16 cellular contexts compared by ENCODE assay signal in the genomic region with DNA sequence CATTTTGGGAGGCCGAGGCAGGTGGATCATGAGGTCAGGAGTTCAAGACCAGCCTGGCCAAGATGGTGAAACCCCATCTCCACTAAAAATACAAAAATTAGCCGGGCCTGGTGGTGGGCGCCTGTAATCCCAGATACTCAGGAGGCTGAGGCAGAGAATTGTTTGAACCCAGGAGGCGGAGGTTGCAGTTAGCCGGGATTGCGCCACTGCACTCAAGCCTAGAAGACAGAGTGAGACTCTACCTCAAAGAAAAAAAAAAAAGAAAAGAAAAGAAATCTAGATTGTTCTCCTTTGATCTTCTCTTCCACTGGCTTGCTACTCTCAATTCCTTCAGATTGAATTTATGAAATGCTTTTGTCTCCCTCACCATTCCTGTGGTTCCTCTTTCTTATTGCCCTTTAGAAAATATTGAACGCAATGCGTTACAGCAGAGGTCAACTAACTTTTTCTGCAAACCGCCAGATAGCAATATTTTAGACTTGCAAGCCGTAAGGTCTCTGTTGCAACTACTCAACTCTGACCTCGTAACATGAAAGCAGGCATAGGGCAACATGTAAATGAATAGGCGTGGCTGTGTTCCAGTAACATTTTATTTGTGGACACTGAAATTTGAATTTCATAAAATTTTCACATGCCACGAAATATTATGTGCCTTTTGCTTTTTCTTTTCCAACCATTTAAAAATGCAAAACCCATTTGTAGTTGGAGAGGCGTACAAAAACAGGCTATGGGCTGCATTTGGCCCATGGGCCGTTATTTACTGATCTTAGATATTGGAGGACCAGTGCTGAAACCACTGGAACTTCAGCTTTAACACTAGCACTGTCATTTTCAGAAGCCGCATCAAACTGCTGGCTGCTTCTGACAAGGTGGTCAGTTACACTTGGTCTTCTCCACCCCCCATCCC. TPM values are rescaled to one million over a fixed set of nuclear protein-coding genes. Genes with fewer than 3 reads are reported as not detected.
DNase-seq lines count a peak whose midpoint lies in the region; ATAC-seq lines count a peak whose summit lies in the region.
"Had no signal": no experiment of that assay in that cellular context is flagged by ENCODE, and none has a peak within 500 bp of the region (broad histone marks: within the 10 kb centered on the region; RNA-seq: fewer than 3 reads in every experiment).

No MANE protein-coding gene starts in this region.

- no peak overlapping the region for H3K27ac ChIP-seq in CD4-positive, alpha-beta memory T cell (ENCODE audit: low read depth, low read length)
- H3K27ac ChIP-seq: SJCRH30, tibial artery had no signal

- no peak for DNase-seq in CD4-positive, alpha-beta memory T cell
- DNase-seq in HuH-7 (ENCODE audit: low spot score) (peak; percentile 63), memory B cell (ENCODE audit: low spot score in 2 of 2) (no peak), KBM-7 (no peak), COR-L47 (lab: John Stamatoyannopoulos, UW) (no peak)
- no peak for DNase-seq in activated T-helper 1 cell treated with anti-CD3 and anti-CD28 coated beads, Interleukin-12 subunit alpha, Interleukin-12 subunit beta, Interleukin-2, Interleukin-4 antibody, amounts not matched to agents 30 ng/mL and 10 ng/mL and 1 ng/mL, durations not matched to agents 14 hours and 24 hours and 36 hours (ENCODE audit: low spot score)
- DNase-seq in stimulated activated naive B cell treated with anti-CD40 and anti-IgM and Interleukin-4, amounts not matched to agents 10 μg/mL and 1 μg/mL and 100 μg/mL, for 72 hours, result no peak
- DNase-seq: CD4-positive, CD25-positive, alpha-beta regulatory T cell; head of caudate nucleus; kidney; NCI-H82; SJCRH30; tibial artery had no signal

- no peak overlapping the region for H3K4me3 ChIP-seq in CD4-positive, alpha-beta memory T cell (ENCODE audit: low read length in 2 of 2)
- H3K4me3 ChIP-seq: SJCRH30, tibial artery had no signal

- H3K27me3 Mint-ChIP-seq in CD4-positive, alpha-beta memory T cell, result no peaks in the 10 kb centered on the region
- H3K27me3 Mint-ChIP-seq in activated T-helper 1 cell treated with anti-CD3 and anti-CD28 coated beads, Interleukin-12 subunit alpha, Interleukin-12 subunit beta, Interleukin-2, Interleukin-4 antibody, amounts not matched to agents 30 ng/mL and 10 ng/mL and 1 ng/mL, durations not matched to agents 14 hours and 24 hours and 36 hours (ENCODE audit: insufficient read depth), result no peaks in the 10 kb centered on the region
- no peaks in the 10 kb centered on the region for H3K27me3 Mint-ChIP-seq in memory B cell
- no peaks in the 10 kb centered on the region for H3K27me3 Mint-ChIP-seq in stimulated activated naive B cell treated with anti-CD40 and anti-IgM and Interleukin-4, amounts not matched to agents 10 μg/mL and 1 μg/mL and 100 μg/mL, for 72 hours
- H3K27me3 Mint-ChIP-seq: CD4-positive, CD25-positive, alpha-beta regulatory T cell; progenitor cell of endocrine pancreas had no signal

- intact Hi-C loops in CD4-positive, alpha-beta memory T cell (cut with micrococcal nuclease), result no loop called here
- intact Hi-C loops in activated T-helper 1 cell treated with anti-CD3 and anti-CD28 coated beads, Interleukin-12 subunit alpha, Interleukin-12 subunit beta, Interleukin-2, Interleukin-4 antibody, amounts not matched to agents 30 ng/mL and 10 ng/mL and 1 ng/mL, durations not matched to agents 14 hours and 24 hours and 36 hours (cut with micrococcal nuclease), result no loop called here

- no peaks in the 10 kb centered on the region for H3K36me3 ChIP-seq in CD4-positive, alpha-beta memory T cell (ENCODE audit: insufficient read depth, low read length)
- H3K36me3 ChIP-seq: SJCRH30, tibial artery had no signal

- in situ Hi-C loops in KBM-7 (cut with MboI; ENCODE audit: low pct_unique_long_range_greater_than_20kb, low sequenced_read_pairs), result no loop called here

- CTCF ChIA-PET in CD4-positive, alpha-beta memory T cell (lab: Charles Lee; ENCODE audit: partially characterized antibody), result no interaction called here

- no peaks in the 10 kb centered on the region for H3K27me3 ChIP-seq in CD4-positive, alpha-beta memory T cell (ENCODE audit: insufficient read depth, low read length)
- H3K27me3 ChIP-seq: SJCRH30, tibial artery had no signal

- POLR2A ChIA-PET in CD4-positive, alpha-beta memory T cell (lab: Charles Lee; ENCODE audit: partially characterized antibody), result interaction anchor here (1.4 kb wide), 1 partner anchor 39 kb away, joined by 6 read pairs; no protein-coding TSS in a partner anchor

- peaks cover 18 to 26% of the 10 kb centered on the region in 2 donors for H3K36me3 Mint-ChIP-seq in CD4-positive, alpha-beta memory T cell
- H3K36me3 Mint-ChIP-seq in activated T-helper 1 cell treated with anti-CD3 and anti-CD28 coated beads, Interleukin-12 subunit alpha, Interleukin-12 subunit beta, Interleukin-2, Interleukin-4 antibody, amounts not matched to agents 30 ng/mL and 10 ng/mL and 1 ng/mL, durations not matched to agents 14 hours and 24 hours and 36 hours (ENCODE audit: low read depth), result peaks cover 15% of the 10 kb centered on the region
- no peaks in the 10 kb centered on the region for H3K36me3 Mint-ChIP-seq in memory B cell
- H3K36me3 Mint-ChIP-seq in stimulated activated naive B cell treated with anti-CD40 and anti-IgM and Interleukin-4, amounts not matched to agents 10 μg/mL and 1 μg/mL and 100 μg/mL, for 72 hours, result peaks cover 0 to 6% of the 10 kb centered on the region in 2 donors

- peak overlapping the region in 6 of 8 donors; percentile 33 to 57 (median 46) for H3K4me3 Mint-ChIP-seq in CD4-positive, alpha-beta memory T cell
- peak overlapping the region; percentile 39 for H3K4me3 Mint-ChIP-seq in activated T-helper 1 cell treated with anti-CD3 and anti-CD28 coated beads, Interleukin-12 subunit alpha, Interleukin-12 subunit beta, Interleukin-2, Interleukin-4 antibody, amounts not matched to agents 30 ng/mL and 10 ng/mL and 1 ng/mL, durations not matched to agents 14 hours and 24 hours and 36 hours
- H3K4me3 Mint-ChIP-seq in memory B cell, result peak overlapping the region; percentile 44
- H3K4me3 Mint-ChIP-seq in stimulated activated naive B cell treated with anti-CD40 and anti-IgM and Interleukin-4, amounts not matched to agents 10 μg/mL and 1 μg/mL and 100 μg/mL, for 72 hours, result no peak overlapping the region
- H3K4me3 Mint-ChIP-seq: CD4-positive, CD25-positive, alpha-beta regulatory T cell had no signal

- ATAC-seq in memory B cell (ENCODE audit: low read depth) (no peak), HG02938 (IDR thresholded peaks at IDR 0.05; ENCODE audit: unreplicated experiment) (no peak)
- ATAC-seq in stimulated activated naive B cell treated with anti-CD40 and anti-IgM and Interleukin-4, amounts not matched to agents 10 μg/mL and 1 μg/mL and 100 μg/mL, for 72 hours (replicated peaks), result no peak
- ATAC-seq: esophagus mucosa had no signal

- H3K27ac Mint-ChIP-seq in CD4-positive, alpha-beta memory T cell, result peak overlapping the region in 5 of 7 donors; percentile 29 to 94 (median 84)
- H3K27ac Mint-ChIP-seq in activated T-helper 1 cell treated with anti-CD3 and anti-CD28 coated beads, Interleukin-12 subunit alpha, Interleukin-12 subunit beta, Interleukin-2, Interleukin-4 antibody, amounts not matched to agents 30 ng/mL and 10 ng/mL and 1 ng/mL, durations not matched to agents 14 hours and 24 hours and 36 hours, result peak overlapping the region; percentile 70
- H3K27ac Mint-ChIP-seq in memory B cell, result no peak overlapping the region
- H3K27ac Mint-ChIP-seq in stimulated activated naive B cell treated with anti-CD40 and anti-IgM and Interleukin-4, amounts not matched to agents 10 μg/mL and 1 μg/mL and 100 μg/mL, for 72 hours, result no peak overlapping the region
- H3K27ac Mint-ChIP-seq: progenitor cell of endocrine pancreas had no signal

- no peaks in the 10 kb centered on the region for H3K9me3 ChIP-seq in CD4-positive, alpha-beta memory T cell (ENCODE audit: control insufficient read depth in 1 of 2, low read length in 2 of 2)
- H3K9me3 ChIP-seq: SJCRH30, tibial artery had no signal

- H3K4me1 ChIP-seq in CD4-positive, alpha-beta memory T cell (ENCODE audit: insufficient read depth, low read length), result peaks cover 65% of the 10 kb centered on the region

- H3K4me1 Mint-ChIP-seq in CD4-positive, alpha-beta memory T cell, result peaks cover 44 to 86% (median 58%) of the 10 kb centered on the region in 4 donors
- peaks cover 49% of the 10 kb centered on the region for H3K4me1 Mint-ChIP-seq in activated T-helper 1 cell treated with anti-CD3 and anti-CD28 coated beads, Interleukin-12 subunit alpha, Interleukin-12 subunit beta, Interleukin-2, Interleukin-4 antibody, amounts not matched to agents 30 ng/mL and 10 ng/mL and 1 ng/mL, durations not matched to agents 14 hours and 24 hours and 36 hours (ENCODE audit: low read depth)
- peaks cover 2% of the 10 kb centered on the region for H3K4me1 Mint-ChIP-seq in memory B cell
- peaks cover 9 to 23% of the 10 kb centered on the region in 2 donors for H3K4me1 Mint-ChIP-seq in stimulated activated naive B cell treated with anti-CD40 and anti-IgM and Interleukin-4, amounts not matched to agents 10 μg/mL and 1 μg/mL and 100 μg/mL, for 72 hours

- no peaks in the 10 kb centered on the region for H3K9me3 Mint-ChIP-seq in CD4-positive, alpha-beta memory T cell
- no peaks in the 10 kb centered on the region for H3K9me3 Mint-ChIP-seq in activated T-helper 1 cell treated with anti-CD3 and anti-CD28 coated beads, Interleukin-12 subunit alpha, Interleukin-12 subunit beta, Interleukin-2, Interleukin-4 antibody, amounts not matched to agents 30 ng/mL and 10 ng/mL and 1 ng/mL, durations not matched to agents 14 hours and 24 hours and 36 hours
- H3K9me3 Mint-ChIP-seq in memory B cell, result no peaks in the 10 kb centered on the region
- no peaks in the 10 kb centered on the region for H3K9me3 Mint-ChIP-seq in stimulated activated naive B cell treated with anti-CD40 and anti-IgM and Interleukin-4, amounts not matched to agents 10 μg/mL and 1 μg/mL and 100 μg/mL, for 72 hours
- H3K9me3 Mint-ChIP-seq: CD4-positive, CD25-positive, alpha-beta regulatory T cell had no signal

RNA-seq across cellular contexts. Expression of a gene that starts 24.8 kb away (rescaled TPM):
- 10 to 100 TPM; 68.4 to 71.2 TPM for total RNA-seq in CD4-positive, alpha-beta memory T cell
- polyA plus RNA-seq in CD4-positive, alpha-beta memory T cell, result 100 to 1,000 TPM; 109 to 124 TPM
- total RNA-seq in activated T-helper 1 cell treated with anti-CD3 and anti-CD28 coated beads, Interleukin-12 subunit alpha, Interleukin-12 subunit beta, Interleukin-2, Interleukin-4 antibody, amounts not matched to agents 30 ng/mL and 10 ng/mL and 1 ng/mL, durations not matched to agents 14 hours and 24 hours and 36 hours, result 17.7 and 18.3 TPM in 2 replicates

RNA-seq across cellular contexts. Expression of a gene that starts 35.5 kb away (rescaled TPM):
- total RNA-seq in CD4-positive, alpha-beta memory T cell, result 10 to 100 TPM; 46.9 to 48.8 TPM
- 10 to 100 TPM; 34.5 to 49.8 TPM for polyA plus RNA-seq in CD4-positive, alpha-beta memory T cell
- 87.4 TPM in 2 replicates for total RNA-seq in activated T-helper 1 cell treated with anti-CD3 and anti-CD28 coated beads, Interleukin-12 subunit alpha, Interleukin-12 subunit beta, Interleukin-2, Interleukin-4 antibody, amounts not matched to agents 30 ng/mL and 10 ng/mL and 1 ng/mL, durations not matched to agents 14 hours and 24 hours and 36 hours

Comparison
In these comparisons a context has a peak if more than half of its experiments do, and no peak if none do; other contexts are left out.
1. H3K27ac Mint-ChIP-seq: peak in CD4-positive, alpha-beta memory T cell (5 of 7) and activated T-helper 1 cell treated with anti-CD3 and anti-CD28 coated beads, Interleukin-12 subunit alpha, Interleukin-12 subunit beta, Interleukin-2, Interleukin-4 antibody, amounts not matched to agents 30 ng/mL and 10 ng/mL and 1 ng/mL, durations not matched to agents 14 hours and 24 hours and 36 hours (single experiment); none in memory B cell (single experiment) and stimulated activated naive B cell treated with anti-CD40 and anti-IgM and Interleukin-4, amounts not matched to agents 10 μg/mL and 1 μg/mL and 100 μg/mL, for 72 hours (single experiment).
2. H3K4me3 Mint-ChIP-seq: peak in CD4-positive, alpha-beta memory T cell (6 of 8), activated T-helper 1 cell treated with anti-CD3 and anti-CD28 coated beads, Interleukin-12 subunit alpha, Interleukin-12 subunit beta, Interleukin-2, Interleukin-4 antibody, amounts not matched to agents 30 ng/mL and 10 ng/mL and 1 ng/mL, durations not matched to agents 14 hours and 24 hours and 36 hours (single experiment) and memory B cell (single experiment); none in stimulated activated naive B cell treated with anti-CD40 and anti-IgM and Interleukin-4, amounts not matched to agents 10 μg/mL and 1 μg/mL and 100 μg/mL, for 72 hours (0 of 2).